8 cellular contexts compared by ENCODE assay signal in the genomic region with DNA sequence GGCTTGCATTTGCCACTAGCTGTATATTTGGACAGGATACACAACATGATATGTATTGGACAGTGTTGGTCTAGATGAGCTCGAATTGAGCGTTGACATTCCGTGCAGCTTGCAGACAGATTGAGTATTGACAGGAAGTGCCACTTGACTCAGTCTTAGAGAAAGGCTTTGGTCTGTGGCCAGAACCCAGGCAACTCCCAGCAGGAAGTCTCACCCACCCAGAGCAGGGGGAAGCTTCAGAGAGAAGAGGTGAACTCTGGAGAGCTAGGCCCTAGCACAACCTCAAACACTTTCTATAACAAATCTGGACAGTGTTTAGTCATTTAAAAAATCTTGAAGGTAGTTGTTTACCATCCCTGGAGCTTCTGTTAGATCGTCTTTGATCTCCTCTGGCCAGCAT.
DNase-seq lines count a peak whose midpoint lies in the region; ATAC-seq, FAIRE-seq and TF ChIP-seq lines count a peak whose summit lies in the region.

No MANE protein-coding gene starts in this region.

- H3K27ac ChIP-seq in RWPE1 (peak overlapping the region; percentile 63), kidney (ENCODE audit: low read depth in 2 of 2, low read length in 2 of 2) (no peak overlapping the region)

- no peaks in the 10 kb centered on the region for H3K36me3 ChIP-seq in kidney (ENCODE audit: control insufficient read depth in 1 of 2, insufficient read depth in 2 of 2, low read length in 2 of 2)

- peak overlapping the region in 1 of 2 donors; percentile 45 for H3K27ac Mint-ChIP-seq in activated naive CD4-positive, alpha-beta T cell treated with anti-CD3 and anti-CD28 coated beads, Interleukin-2, amount 50 U/mL, for 72 hours

- FAIRE-seq in kidney (lab: Jason Lieb, UNC): no peak

- intact Hi-C loops in kidney (cut with DNase I): no loop called here

- CTCF ChIA-PET in RWPE1 (lab: Yijun Ruan, JAX): interaction anchor here (0.6 kb wide), 1 partner anchor 406 kb away, joined by 4 read pairs; no protein-coding TSS in a partner anchor

- H3K4me3 ChIP-seq in kidney (ENCODE audit: low read length in 2 of 2): no peak overlapping the region

- POLR2A ChIA-PET in RWPE1 (lab: Yijun Ruan, JAX; ENCODE audit: low non-redundant PET): no interaction called here

- H3K4me1 ChIP-seq in kidney (ENCODE audit: control insufficient read depth in 1 of 2, insufficient read depth in 1 of 2, low read depth in 1 of 2, low read length in 2 of 2): peaks cover 0 to 3% of the 10 kb centered on the region in 2 donors

- H3K36me3 Mint-ChIP-seq in activated naive CD4-positive, alpha-beta T cell treated with anti-CD3 and anti-CD28 coated beads, Interleukin-2, amount 50 U/mL, for 72 hours: peaks cover 0 to 7% of the 10 kb centered on the region in 2 donors

- TF ChIP-seq CTCF in RWPE1 (conservative IDR thresholded peaks at IDR 0.05; ENCODE audit: low read depth) (no peak), kidney (IDR thresholded peaks at IDR 0.05; ENCODE audit: borderline replicate concordance, extremely low read depth, insufficient read depth) (no peak)

- peak; percentile 82 for ATAC-seq in HG03103 (IDR thresholded peaks at IDR 0.05; ENCODE audit: low read depth, unreplicated experiment)
- peak; percentile 99 to 100 for ATAC-seq in activated naive CD4-positive, alpha-beta T cell treated with anti-CD3 and anti-CD28 coated beads, Interleukin-2, amount 50 U/mL, for 72 hours

- DNase-seq in activated gamma-delta T cell treated with Interleukin-2 at 50 U/mL for 16 hours: peak; percentile 73
- DNase-seq in activated gamma-delta T cell (lab: John Stamatoyannopoulos, UW): no peak
- DNase-seq in RWPE1 (ENCODE audit: low spot score): no peak
- peak; percentile 58 to 70 for DNase-seq in activated naive CD4-positive, alpha-beta T cell treated with anti-CD3 and anti-CD28 coated beads, Interleukin-2, amount 50 U/mL, for 72 hours (ENCODE audit: low spot score in 2 of 2)
- DNase-seq in stimulated activated CD4-positive, alpha-beta T cell treated with anti-CD3 and anti-CD28 coated beads, Interleukin-2, amount 100 ng/mL, for 4 hours (ENCODE audit: low read depth): peak; percentile 29
- no peak for DNase-seq in OCI-M1 (lab: John Stamatoyannopoulos, UW)
- no peak for DNase-seq in kidney

- H3K9me3 Mint-ChIP-seq in activated naive CD4-positive, alpha-beta T cell treated with anti-CD3 and anti-CD28 coated beads, Interleukin-2, amount 50 U/mL, for 72 hours: peaks cover 0 to 5% of the 10 kb centered on the region in 2 donors

- no peak overlapping the region for H3K9ac ChIP-seq in kidney (ENCODE audit: low read length in 2 of 2)

- H3K9me3 ChIP-seq in kidney (ENCODE audit: control insufficient read depth in 1 of 2, low read length in 2 of 2): peaks cover 0 to 8% of the 10 kb centered on the region in 2 donors

Comparison
In these comparisons a context has a peak if more than half of its experiments do, and no peak if none do; other contexts are left out.
1. DNase-seq: peak in activated gamma-delta T cell treated with Interleukin-2 at 50 U/mL for 16 hours (single experiment), activated naive CD4-positive, alpha-beta T cell treated with anti-CD3 and anti-CD28 coated beads, Interleukin-2, amount 50 U/mL, for 72 hours (2 of 2) and stimulated activated CD4-positive, alpha-beta T cell treated with anti-CD3 and anti-CD28 coated beads, Interleukin-2, amount 100 ng/mL, for 4 hours (single experiment); none in activated gamma-delta T cell (single experiment), RWPE1 (single experiment), OCI-M1 (single experiment) and kidney (single experiment).